In the genomic region with DNA sequence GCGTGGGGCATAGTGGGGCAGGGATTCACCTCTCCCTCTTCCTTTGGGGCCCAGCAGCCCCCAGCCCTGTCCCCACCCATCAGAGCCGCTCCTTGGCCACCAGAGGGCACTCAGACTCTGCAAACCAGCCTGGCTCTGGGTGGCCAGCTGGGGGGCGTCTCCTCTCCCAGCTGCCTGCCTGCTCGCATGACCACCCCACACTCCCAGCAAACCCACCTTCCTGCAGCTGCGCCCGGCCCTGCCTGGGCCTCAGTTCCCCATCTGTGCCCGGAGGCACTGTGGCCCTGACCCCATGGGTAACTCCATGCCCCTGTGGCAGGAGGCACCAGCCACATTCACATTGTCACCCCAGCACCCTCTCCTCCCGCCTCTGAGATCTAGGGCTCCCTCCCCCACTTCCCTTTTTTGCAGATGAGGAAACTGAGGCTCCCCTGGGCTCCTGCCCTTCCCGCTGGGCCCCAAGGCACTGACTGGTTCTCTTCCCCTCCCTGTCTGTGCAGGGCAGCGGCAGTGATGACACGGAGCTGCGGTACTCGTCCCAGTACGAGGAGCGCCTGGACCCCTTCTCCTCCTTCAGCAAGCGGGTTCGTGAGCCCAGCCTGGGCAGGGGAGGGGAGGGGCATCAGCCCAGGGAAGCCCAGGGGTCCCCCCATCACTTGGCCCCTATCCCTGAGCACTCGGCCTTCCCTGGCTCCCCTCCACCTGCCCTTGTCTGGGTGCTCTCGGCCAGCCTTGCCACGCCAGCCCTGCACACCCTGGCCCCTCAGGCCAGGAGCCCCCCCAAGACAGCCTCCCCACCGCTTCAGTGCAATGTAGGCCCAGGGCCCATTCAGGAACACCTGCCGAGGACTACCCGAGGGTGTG, we compare ENCODE assay signal across 1 cellular context.
TF ChIP-seq lines count a peak whose summit lies in the region.

No MANE protein-coding gene starts in this region.

TF ChIP-seq in HEK293, 187 proteins besides CTCF, POLR2A, EP300 and RAD21 (continued from another document):
- TF ChIP-seq, protein P1, sequence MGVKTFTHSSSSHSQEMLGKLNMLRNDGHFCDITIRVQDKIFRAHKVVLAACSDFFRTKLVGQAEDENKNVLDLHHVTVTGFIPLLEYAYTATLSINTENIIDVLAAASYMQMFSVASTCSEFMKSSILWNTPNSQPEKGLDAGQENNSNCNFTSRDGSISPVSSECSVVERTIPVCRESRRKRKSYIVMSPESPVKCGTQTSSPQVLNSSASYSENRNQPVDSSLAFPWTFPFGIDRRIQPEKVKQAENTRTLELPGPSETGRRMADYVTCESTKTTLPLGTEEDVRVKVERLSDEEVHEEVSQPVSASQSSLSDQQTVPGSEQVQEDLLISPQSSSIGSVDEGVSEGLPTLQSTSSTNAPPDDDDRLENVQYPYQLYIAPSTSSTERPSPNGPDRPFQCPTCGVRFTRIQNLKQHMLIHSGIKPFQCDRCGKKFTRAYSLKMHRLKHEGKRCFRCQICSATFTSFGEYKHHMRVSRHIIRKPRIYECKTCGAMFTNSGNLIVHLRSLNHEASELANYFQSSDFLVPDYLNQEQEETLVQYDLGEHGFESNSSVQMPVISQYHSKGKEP (tag by site-specific recombination; IDR thresholded peaks at IDR 0.05): no peak
- TF ChIP-seq ZNF148 (tag by site-specific recombination; IDR thresholded peaks at IDR 0.05; ENCODE audit: borderline replicate concordance) (no peak), GLI2 (tag by site-specific recombination; IDR thresholded peaks at IDR 0.05; ENCODE audit: borderline replicate concordance, low read depth) (no peak), REST (tag by site-specific recombination; IDR thresholded peaks at IDR 0.05) (no peak), ZBTB20 (tag by site-specific recombination; IDR thresholded peaks at IDR 0.05) (no peak), ZBTB17 (tag by site-specific recombination; IDR thresholded peaks at IDR 0.05) (no peak), ZNF76 (tag by site-specific recombination; IDR thresholded peaks at IDR 0.05; ENCODE audit: borderline replicate concordance, low read depth) (peak; percentile 58; the same call in 1 of the 2 replicates), ZNF654 (tag by site-specific recombination; IDR thresholded peaks at IDR 0.05; ENCODE audit: low read depth) (peak; percentile 96), PRDM4 (tag by site-specific recombination; IDR thresholded peaks at IDR 0.05) (no peak), ZBTB1 (tag by site-specific recombination; IDR thresholded peaks at IDR 0.05) (no peak), ZNF175 (tag by site-specific recombination; IDR thresholded peaks at IDR 0.05) (no peak), ZNF707 (tag by site-specific recombination; IDR thresholded peaks at IDR 0.05) (no peak), GLIS1 (tag by site-specific recombination; IDR thresholded peaks at IDR 0.05) (peak; percentile 80), ZNF416 (tag by site-specific recombination; IDR thresholded peaks at IDR 0.05) (no peak), ZNF701 (tag by site-specific recombination; IDR thresholded peaks at IDR 0.05) (no peak), ZNF660 (tag by site-specific recombination; IDR thresholded peaks at IDR 0.05) (no peak), FEZF1 (tag by site-specific recombination; IDR thresholded peaks at IDR 0.05) (no peak)
- TF ChIP-seq, protein P2, sequence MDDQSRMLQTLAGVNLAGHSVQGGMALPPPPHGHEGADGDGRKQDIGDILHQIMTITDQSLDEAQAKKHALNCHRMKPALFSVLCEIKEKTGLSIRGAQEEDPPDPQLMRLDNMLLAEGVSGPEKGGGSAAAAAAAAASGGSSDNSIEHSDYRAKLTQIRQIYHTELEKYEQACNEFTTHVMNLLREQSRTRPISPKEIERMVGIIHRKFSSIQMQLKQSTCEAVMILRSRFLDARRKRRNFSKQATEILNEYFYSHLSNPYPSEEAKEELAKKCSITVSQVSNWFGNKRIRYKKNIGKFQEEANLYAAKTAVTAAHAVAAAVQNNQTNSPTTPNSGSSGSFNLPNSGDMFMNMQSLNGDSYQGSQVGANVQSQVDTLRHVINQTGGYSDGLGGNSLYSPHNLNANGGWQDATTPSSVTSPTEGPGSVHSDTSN (CRISPR knock-in tag; IDR thresholded peaks at IDR 0.05): no peak
- TF ChIP-seq, protein P3, sequence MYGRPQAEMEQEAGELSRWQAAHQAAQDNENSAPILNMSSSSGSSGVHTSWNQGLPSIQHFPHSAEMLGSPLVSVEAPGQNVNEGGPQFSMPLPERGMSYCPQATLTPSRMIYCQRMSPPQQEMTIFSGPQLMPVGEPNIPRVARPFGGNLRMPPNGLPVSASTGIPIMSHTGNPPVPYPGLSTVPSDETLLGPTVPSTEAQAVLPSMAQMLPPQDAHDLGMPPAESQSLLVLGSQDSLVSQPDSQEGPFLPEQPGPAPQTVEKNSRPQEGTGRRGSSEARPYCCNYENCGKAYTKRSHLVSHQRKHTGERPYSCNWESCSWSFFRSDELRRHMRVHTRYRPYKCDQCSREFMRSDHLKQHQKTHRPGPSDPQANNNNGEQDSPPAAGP (tag by site-specific recombination; IDR thresholded peaks at IDR 0.05): peak; percentile 42; the same call in 1 of the 2 replicates
